25 cellular contexts compared by ENCODE assay signal in genomic region chr2:110690345-110690965, GRCh38. TPM values are rescaled to one million over a fixed set of nuclear protein-coding genes. Genes with fewer than 3 reads are reported as not detected.
DNase-seq lines count a peak whose midpoint lies in the region; ATAC-seq, FAIRE-seq and TF ChIP-seq lines count a peak whose summit lies in the region.
"Had no signal": no experiment of that assay in that cellular context is flagged by ENCODE, and none has a peak within 500 bp of the region (broad histone marks: within the 10 kb centered on the region; RNA-seq: fewer than 3 reads in every experiment).

No MANE protein-coding gene starts in this region.

- H3K27me3 ChIP-seq in K562 (ENCODE audit: control insufficient read depth in 2 of 2, insufficient read depth in 2 of 2, low read length in 2 of 2) (no peaks in the 10 kb centered on the region), mesendoderm (ENCODE audit: insufficient read depth, low read length, poor library complexity) (no peaks in the 10 kb centered on the region), MM.1S (replicated peaks; ENCODE audit: insufficient read depth, low read length) (no peaks in the 10 kb centered on the region), esophagus muscularis mucosa (peaks cover 0 to 4% (median 0%) of the 10 kb centered on the region in 4 donors)

- no peaks in the 10 kb centered on the region for H4K20me1 ChIP-seq in K562 (replicated peaks; ENCODE audit: control insufficient read depth, insufficient read depth, low read length)
- H4K20me1 ChIP-seq in MM.1S (ENCODE audit: insufficient read depth, low read length): no peaks in the 10 kb centered on the region

- no peaks in the 10 kb centered on the region for H3F3A ChIP-seq in MM.1S (ENCODE audit: insufficient read depth, low read length)

- H2BK15ac ChIP-seq in mesendoderm (replicated peaks; ENCODE audit: low read depth): peak overlapping the region; percentile 67

- H3K4ac ChIP-seq in mesendoderm (ENCODE audit: low read depth, low read length): no peak overlapping the region

- TF ChIP-seq POLR2A in K562 (conservative IDR thresholded peaks at IDR 0.05): no peak
- no peak for TF ChIP-seq POLR2A in esophagus muscularis mucosa (IDR thresholded peaks at IDR 0.05; ENCODE audit: low read depth)

- no peak overlapping the region for H3K4me3 ChIP-seq in K562
- no peak overlapping the region for H3K4me3 ChIP-seq in mesendoderm (ENCODE audit: low read length)
- H3K4me3 ChIP-seq in MM.1S (ENCODE audit: low read length): no peak overlapping the region
- H3K4me3 ChIP-seq in esophagus muscularis mucosa: no peak overlapping the region

- CTCF ChIA-PET in K562 (lab: Yijun Ruan, JAX; ENCODE audit: low intra/inter-chr PET ratio): no interaction called here
- CTCF ChIA-PET in activated CD4-positive, alpha-beta memory T cell treated with anti-CD3 and anti-CD28 coated beads, Interleukin-2, amount 10 ng/mL, durations not matched to agents 7 days and 5 days (lab: Charles Lee): no interaction called here

- no peak overlapping the region for H3K23ac ChIP-seq in mesendoderm (ENCODE audit: low read length)

- POLR2A ChIA-PET in K562 (lab: Yijun Ruan, JAX): interaction anchor here (0.6 to 1.9 kb wide), 4 partner anchors 11 to 340 kb away, joined by 3 to 14 read pairs (median 4); partner anchors contain the start of gene BUB1
- POLR2A ChIA-PET in activated CD4-positive, alpha-beta memory T cell treated with anti-CD3 and anti-CD28 coated beads, Interleukin-2, amount 10 ng/mL, durations not matched to agents 7 days and 5 days (lab: Charles Lee): interaction anchor here (1.6 kb wide), 1 partner anchor 13 kb away, joined by 7 read pairs; the partner anchor contains the start of gene BUB1

- H3K27me3 Mint-ChIP-seq in activated CD4-positive, alpha-beta memory T cell treated with anti-CD3 and anti-CD28 coated beads, Interleukin-2, amount 10 ng/mL, durations not matched to agents 7 days and 5 days: peaks cover 44% of the 10 kb centered on the region

- no peaks in the 10 kb centered on the region for H3K9me1 ChIP-seq in K562 (ENCODE audit: control insufficient read depth, insufficient read depth, low read length)

- intact Hi-C loops in K562 (cut with micrococcal nuclease): no loop called here
- intact Hi-C loops in esophagus muscularis mucosa (cut with DNase I): no loop called here

- H3K4me1 Mint-ChIP-seq in activated CD4-positive, alpha-beta memory T cell treated with anti-CD3 and anti-CD28 coated beads, Interleukin-2, amount 10 ng/mL, durations not matched to agents 7 days and 5 days: peaks cover 3% of the 10 kb centered on the region
- H3K4me1 Mint-ChIP-seq: CD4-positive, alpha-beta memory T cell had no signal

- H3K79me1 ChIP-seq in mesendoderm (ENCODE audit: low read length): no peaks in the 10 kb centered on the region

- WGBS in K562 (ENCODE audit: insufficient coverage, low coverage, missing lambda C conversion rate): 60% methylated on average over 2 of the region's 2 CpGs
- no CpG with 5 or more reads among the region's 2 CpGs for WGBS in mesendoderm (ENCODE audit: extremely low coverage, insufficient coverage, low lambda C conversion rate)
- WGBS in esophagus muscularis mucosa: 91% methylated on average over 2 of the region's 2 CpGs

- H3K9me3 Mint-ChIP-seq in activated CD4-positive, alpha-beta memory T cell treated with anti-CD3 and anti-CD28 coated beads, Interleukin-2, amount 10 ng/mL, durations not matched to agents 7 days and 5 days: peaks cover 19% of the 10 kb centered on the region

- H3K4me3 Mint-ChIP-seq in activated CD4-positive, alpha-beta memory T cell treated with anti-CD3 and anti-CD28 coated beads, Interleukin-2, amount 10 ng/mL, durations not matched to agents 7 days and 5 days: no peak overlapping the region
- H3K4me3 Mint-ChIP-seq: CD4-positive, alpha-beta memory T cell had no signal

- 0 out of 2 replicates have a peak overlapping the region, but pooled peaks have one; percentile 75 for H2AFZ ChIP-seq in K562 (ENCODE audit: low read depth, low read length)
- no peak overlapping the region for H2AFZ ChIP-seq in MM.1S (ENCODE audit: low read length)

- H3K9ac ChIP-seq in K562 (ENCODE audit: insufficient read depth in 1 of 2, low read depth in 2 of 2, low read length in 2 of 2) (no peak overlapping the region), mesendoderm (ENCODE audit: low read length) (no peak overlapping the region), MM.1S (ENCODE audit: low read length) (no peak overlapping the region)

- no peaks in the 10 kb centered on the region for H3K9me2 ChIP-seq in MM.1S (replicated peaks; ENCODE audit: insufficient read depth, low read length)

- no peak overlapping the region for H3K18ac ChIP-seq in mesendoderm (ENCODE audit: low read length)

- H3K27ac Mint-ChIP-seq in activated CD4-positive, alpha-beta memory T cell treated with anti-CD3 and anti-CD28 coated beads, Interleukin-2, amount 10 ng/mL, durations not matched to agents 7 days and 5 days: no peak overlapping the region
- H3K27ac Mint-ChIP-seq: CD4-positive, alpha-beta memory T cell had no signal

- H3K9me3 ChIP-seq in K562 (replicated peaks; ENCODE audit: control insufficient read depth, insufficient read depth, low read depth, low read length) (peaks cover 2% of the 10 kb centered on the region; the same call in 1 of the 2 replicates), MM.1S (replicated peaks; ENCODE audit: insufficient read depth, low read length) (no peaks in the 10 kb centered on the region), esophagus muscularis mucosa (peaks cover 0 to 9% (median 3%) of the 10 kb centered on the region in 4 donors)

- no peak overlapping the region for H2AK5ac ChIP-seq in mesendoderm (ENCODE audit: low read length)

- TF ChIP-seq EP300 in K562 (IDR thresholded peaks at IDR 0.05; ENCODE audit: low read length) (no peak), esophagus muscularis mucosa (IDR thresholded peaks at IDR 0.05) (no peak)

- H3K27ac ChIP-seq in K562 (ENCODE audit: extremely low read depth, low read depth, low read length) (no peak overlapping the region), mesendoderm (ENCODE audit: low read depth, low read length) (no peak overlapping the region), MM.1S (ENCODE audit: low read length) (no peak overlapping the region), esophagus muscularis mucosa (replicated peaks in 1 of 4) (no peak overlapping the region)

- H3K36me3 ChIP-seq in K562 (ENCODE audit: control insufficient read depth, insufficient read depth, low read length): no peaks in the 10 kb centered on the region; the same call in 2 of the 3 replicates
- H3K36me3 ChIP-seq in mesendoderm (ENCODE audit: control insufficient read depth, insufficient read depth, low read length): no peaks in the 10 kb centered on the region
- no peaks in the 10 kb centered on the region for H3K36me3 ChIP-seq in MM.1S (replicated peaks; ENCODE audit: insufficient read depth, low read length)
- H3K36me3 ChIP-seq in esophagus muscularis mucosa: no peaks in the 10 kb centered on the region

- no peak overlapping the region for H4K5ac ChIP-seq in mesendoderm (ENCODE audit: low read length)

- no peak overlapping the region for H3K56ac ChIP-seq in mesendoderm (ENCODE audit: low read length)

- ATAC-seq in K562 (no peak), left lobe of liver (peak; percentile 51)
- ATAC-seq: HCT116 had no signal

- H3K36me3 Mint-ChIP-seq in activated CD4-positive, alpha-beta memory T cell treated with anti-CD3 and anti-CD28 coated beads, Interleukin-2, amount 10 ng/mL, durations not matched to agents 7 days and 5 days (ENCODE audit: low read depth): no peaks in the 10 kb centered on the region

- H3K4me1 ChIP-seq in K562 (replicated peaks in 1 of 2; ENCODE audit: control insufficient read depth in 2 of 2, insufficient read depth in 2 of 2, low read length in 2 of 2): peaks cover 22 to 49% of the 10 kb centered on the region in 2 experiments; a peak in 4 of 5 replicates
- peaks cover 4% of the 10 kb centered on the region for H3K4me1 ChIP-seq in mesendoderm (ENCODE audit: control insufficient read depth, low read depth, low read length)
- no peaks in the 10 kb centered on the region for H3K4me1 ChIP-seq in MM.1S (ENCODE audit: low read length)
- H3K4me1 ChIP-seq in esophagus muscularis mucosa: no peaks in the 10 kb centered on the region

- H4K8ac ChIP-seq in mesendoderm (ENCODE audit: low read depth, low read length): no peak overlapping the region

- BruUV-seq in K562 (replicated peaks; lab: Mats Ljungman, UMichigan): no TSS peak

- H3K79me2 ChIP-seq in K562 (ENCODE audit: control insufficient read depth, insufficient read depth, low read length): no peaks in the 10 kb centered on the region
- H3K79me2 ChIP-seq in mesendoderm (ENCODE audit: control insufficient read depth, insufficient read depth, low read length): no peaks in the 10 kb centered on the region
- no peaks in the 10 kb centered on the region for H3K79me2 ChIP-seq in MM.1S (ENCODE audit: low read length)

- DNase-seq in GM19239 (ENCODE audit: insufficient read length, low spot score) (no peak), K562 (ENCODE audit: extremely low read depth in 1 of 4, low spot score in 3 of 4) (no peak), left lobe of liver (ENCODE audit: low spot score) (no peak), mesendoderm (no peak), MM.1S (no peak), iPS-NIHi11 (ENCODE audit: low spot score) (no peak), esophagus muscularis mucosa (ENCODE audit: extremely low spot score) (no peak)
- no peak for DNase-seq in activated CD4-positive, alpha-beta memory T cell treated with anti-CD3 and anti-CD28 coated beads, Interleukin-2, amount 10 ng/mL, durations not matched to agents 7 days and 5 days
- DNase-seq: 8988T; C1 segment of cervical spinal cord; Calu3; CD4-positive, alpha-beta memory T cell; COR-L47; DMS53; DMS79 treated with DMSO at 0.1 percent for 48 hours; GF-D8; H9 had no signal

- TF ChIP-seq CTCF in K562 (IDR thresholded peaks at IDR 0.05 in 2 of 3, conservative IDR thresholded peaks at IDR 0.05 in 1 of 3; ENCODE audit: insufficient read depth in 2 of 3, low read depth in 1 of 3, low read length in 3 of 3) (no peak), MM.1S (IDR thresholded peaks at IDR 0.05; ENCODE audit: low read length) (no peak), esophagus muscularis mucosa (IDR thresholded peaks at IDR 0.05) (no peak)

- no peak for TF ChIP-seq RAD21 in K562 (CRISPR knock-in tag; conservative IDR thresholded peaks at IDR 0.05 in 1 of 2, IDR thresholded peaks at IDR 0.05 in 1 of 2)

- no peak overlapping the region for H2BK120ac ChIP-seq in mesendoderm (ENCODE audit: low read depth, low read length)

- in situ Hi-C loops in K562 (cut with MboI): loop anchor here (5.0 kb wide), 1 partner anchor 52 kb away; no protein-coding TSS in a partner anchor

- no peak overlapping the region for H2BK5ac ChIP-seq in mesendoderm (ENCODE audit: low read length)

- H3K4me2 ChIP-seq in K562 (ENCODE audit: insufficient read depth, low read length) (no peak overlapping the region), mesendoderm (ENCODE audit: low read length) (no peak overlapping the region), MM.1S (ENCODE audit: low read depth, low read length) (no peak overlapping the region)

- peak; percentile 11 for FAIRE-seq in GM19239 (lab: Jason Lieb, UNC)
- no peak for FAIRE-seq in K562 (lab: Jason Lieb, UNC)
- FAIRE-seq: GM12891, GM18507 had no signal

RNA-seq across cellular contexts. Expression of gene BUB1, which starts 12.6 kb away (rescaled TPM):
- total RNA-seq in K562 (2011; cell fraction: chromatin; rRNA removed; ENCODE audit: low replicate concordance): 202 and 532 TPM in 2 replicates
- 140 and 174 TPM in 2 replicates for total RNA-seq in K562 (2011; cell fraction: nucleolus; rRNA removed)
- 320 and 382 TPM in 2 replicates for total RNA-seq in K562 (2011; cell fraction: nucleoplasm; rRNA removed)
- total RNA-seq in K562 (2014; rRNA removed): 82.7 and 86.1 TPM in 2 replicates
- total RNA-seq in K562 (2014; rRNA removed; fragmentation: Illumina TruSeq; extraction: Trizol): 139 and 151 TPM in 2 replicates
- total RNA-seq in K562 (2015; rRNA removed; fragmentation: Illumina TruSeq; extraction: Trizol): 133 and 147 TPM in 2 replicates
- total RNA-seq in K562 (2021): 88.8 and 93.0 TPM in 2 replicates
- polyA plus RNA-seq in K562 (2011; rRNA removed): 188 and 247 TPM in 2 replicates
- 61.6 and 97.3 TPM in 2 replicates for polyA plus RNA-seq in K562 (2011; cell fraction: cytosol; rRNA removed)
- polyA plus RNA-seq in K562 (2011; cell fraction: nucleus; rRNA removed): 99.5 and 147 TPM in 2 replicates
- polyA plus RNA-seq in K562 (2012): 53.5 and 75.2 TPM in 2 replicates
- polyA plus RNA-seq in K562 (2014; fragmentation: Illumina TruSeq; extraction: Trizol): 101 and 119 TPM in 2 replicates
- polyA plus RNA-seq in K562 (2014; fragmentation: Nextera tagmentation; extraction: Ambion mirVana): 100 to 1,000 TPM in 1 of 2 experiments, 10 to 100 TPM in 1; 73.4 to 118 TPM
- polyA plus RNA-seq in K562 (2014; rRNA removed): 85.3 and 92.0 TPM in 2 replicates
- polyA minus RNA-seq in K562 (2011; rRNA and poly(A)+ RNA removed): 322 and 339 TPM in 2 replicates
- polyA minus RNA-seq in K562 (2011; cell fraction: cytosol; rRNA and poly(A)+ RNA removed): 116 and 125 TPM in 2 replicates
- polyA minus RNA-seq in K562 (2011; cell fraction: nucleus; rRNA and poly(A)+ RNA removed): 137 and 229 TPM in 2 replicates
- 0.88 TPM for total RNA-seq in left lobe of liver
- polyA plus RNA-seq in mesendoderm (2013, experiment 1 of 2): 79.4 TPM
- polyA plus RNA-seq in mesendoderm (2013, experiment 2 of 2): 74.5 TPM
- total RNA-seq in activated CD4-positive, alpha-beta memory T cell treated with anti-CD3 and anti-CD28 coated beads, Interleukin-2, amount 10 ng/mL, durations not matched to agents 7 days and 5 days: 100 to 1,000 TPM; 114 to 120 TPM
- 1 to 10 TPM in 2 of 4 donors, under 1 TPM in 1, not detected in 1; 0.80 to 1.8 (median 1.1) TPM for total RNA-seq in esophagus muscularis mucosa

RNA-seq across cellular contexts. Expression of gene ACOXL, which starts 41.9 kb away (rescaled TPM):
- total RNA-seq in K562 (2011; cell fraction: chromatin; rRNA removed; ENCODE audit: low replicate concordance): 0.35 and 0.42 TPM in 2 replicates
- total RNA-seq in K562 (2011; cell fraction: nucleolus; rRNA removed): 0.17 and 0.53 TPM in 2 replicates
- total RNA-seq in K562 (2011; cell fraction: nucleoplasm; rRNA removed): 0.23 and 0.59 TPM in 2 replicates
- not detected in 2 replicates for total RNA-seq in K562 (2014; rRNA removed)
- 0.06 TPM in 1 of 2 replicates, not detected in the other for total RNA-seq in K562 (2014; rRNA removed; fragmentation: Illumina TruSeq; extraction: Trizol)
- not detected in 2 replicates for total RNA-seq in K562 (2015; rRNA removed; fragmentation: Illumina TruSeq; extraction: Trizol)
- 0.22 and 0.31 TPM in 2 replicates for total RNA-seq in K562 (2021)
- polyA plus RNA-seq in K562 (2011; rRNA removed): 0.49 and 0.56 TPM in 2 replicates
- 0.25 and 0.28 TPM in 2 replicates for polyA plus RNA-seq in K562 (2011; cell fraction: cytosol; rRNA removed)
- polyA plus RNA-seq in K562 (2011; cell fraction: nucleus; rRNA removed): 0.52 and 0.82 TPM in 2 replicates
- 0.12 TPM in 1 of 2 replicates, not detected in the other for polyA plus RNA-seq in K562 (2012)
- polyA plus RNA-seq in K562 (2014; fragmentation: Illumina TruSeq; extraction: Trizol): not detected in 2 replicates
- polyA plus RNA-seq in K562 (2014; fragmentation: Nextera tagmentation; extraction: Ambion mirVana): not detected
- not detected in 2 replicates for polyA plus RNA-seq in K562 (2014; rRNA removed)
- polyA minus RNA-seq in K562 (2011; rRNA and poly(A)+ RNA removed): 0.39 and 0.56 TPM in 2 replicates
- not detected in 2 replicates for polyA minus RNA-seq in K562 (2011; cell fraction: cytosol; rRNA and poly(A)+ RNA removed)
- 0.44 and 0.94 TPM in 2 replicates for polyA minus RNA-seq in K562 (2011; cell fraction: nucleus; rRNA and poly(A)+ RNA removed)
- not detected for total RNA-seq in left lobe of liver
- 1.3 TPM for polyA plus RNA-seq in mesendoderm (2013, experiment 1 of 2)
- polyA plus RNA-seq in mesendoderm (2013, experiment 2 of 2): 1.3 TPM
- total RNA-seq in activated CD4-positive, alpha-beta memory T cell treated with anti-CD3 and anti-CD28 coated beads, Interleukin-2, amount 10 ng/mL, durations not matched to agents 7 days and 5 days: under 1 TPM; 0.18 to 0.30 TPM
- total RNA-seq in esophagus muscularis mucosa: not detected
- total RNA-seq: A673; CD4-positive, alpha-beta memory T cell; Daoy; G401; H4 had no signal
- polyA plus RNA-seq: BJ; CD4-positive, alpha-beta memory T cell had no signal

Comparison
In these comparisons a context has a peak if more than half of its experiments do, and no peak if none do; other contexts are left out.
1. RNA of gene BUB1, which starts 12.6 kb away (total RNA-seq): 82.7 to 532 TPM in K562 and 114 to 120 TPM in activated CD4-positive, alpha-beta memory T cell treated with anti-CD3 and anti-CD28 coated beads, Interleukin-2, amount 10 ng/mL, durations not matched to agents 7 days and 5 days; 0.80 to 1.8 TPM in esophagus muscularis mucosa and 0.88 TPM in left lobe of liver (single experiment); every median in the first group is over 10 times any median in the second.